Comparison of ENCODE assay signal across 1 cellular context in genomic region chr5:14744296-14745187, GRCh38.
TF ChIP-seq lines count a peak whose summit lies in the region.

No MANE protein-coding gene starts in this region.

TF ChIP-seq in HepG2, 621 proteins besides CTCF, POLR2A, EP300 and RAD21 (continued from another document and continues in another):
- TF ChIP-seq USF2 (IDR thresholded peaks at IDR 0.05; ENCODE audit: low read depth, low read length), result no peak
- no peak for TF ChIP-seq USF2 (CRISPR knock-in tag; IDR thresholded peaks at IDR 0.05; ENCODE audit: borderline replicate concordance)
- TF ChIP-seq TRAFD1 (CRISPR knock-in tag; IDR thresholded peaks at IDR 0.05; ENCODE audit: borderline replicate concordance), result no peak
- no peak for TF ChIP-seq ZNF841 (CRISPR knock-in tag; IDR thresholded peaks at IDR 0.05; ENCODE audit: borderline replicate concordance)
- no peak for TF ChIP-seq RBM22 (optimal IDR thresholded peaks at IDR 0.05; ENCODE audit: low read length)
- peak; percentile 39; the same call in 1 of the 2 replicates for TF ChIP-seq UBTF (CRISPR knock-in tag; IDR thresholded peaks at IDR 0.05)
- no peak for TF ChIP-seq FOXJ3 (CRISPR knock-in tag; IDR thresholded peaks at IDR 0.05; ENCODE audit: borderline replicate concordance)
- TF ChIP-seq ZNF317 (CRISPR knock-in tag; IDR thresholded peaks at IDR 0.05), result no peak
- TF ChIP-seq IRF9 (CRISPR knock-in tag; IDR thresholded peaks at IDR 0.05; ENCODE audit: borderline replicate concordance), result no peak
- no peak for TF ChIP-seq U2AF1 (optimal IDR thresholded peaks at IDR 0.05; ENCODE audit: low read depth, low read length)
- no peak for TF ChIP-seq LCORL (IDR thresholded peaks at IDR 0.05)
- TF ChIP-seq LCORL (CRISPR knock-in tag; IDR thresholded peaks at IDR 0.05), result peak; percentile 58; the same call in 1 of the 2 replicates
- TF ChIP-seq ZNF550 (CRISPR knock-in tag; IDR thresholded peaks at IDR 0.05; ENCODE audit: borderline replicate concordance), result no peak
- TF ChIP-seq CSRNP1 (CRISPR knock-in tag; IDR thresholded peaks at IDR 0.05), result no peak
- no peak for TF ChIP-seq ZNF652 (CRISPR knock-in tag; IDR thresholded peaks at IDR 0.05; ENCODE audit: borderline replicate concordance, low read depth)
- TF ChIP-seq KDM6A (CRISPR knock-in tag; IDR thresholded peaks at IDR 0.05; ENCODE audit: low read depth), result no peak
- no peak for TF ChIP-seq ZSCAN25 (CRISPR knock-in tag; IDR thresholded peaks at IDR 0.05)
- TF ChIP-seq ZKSCAN1 (IDR thresholded peaks at IDR 0.05; ENCODE audit: low read length), result no peak
- TF ChIP-seq SP4 (CRISPR knock-in tag; IDR thresholded peaks at IDR 0.05), result no peak
- TF ChIP-seq ZNF331 (CRISPR knock-in tag; IDR thresholded peaks at IDR 0.05), result peak; percentile 69; the same call in 1 of the 2 replicates
- TF ChIP-seq ZNF879 (CRISPR knock-in tag; IDR thresholded peaks at IDR 0.05), result no peak
- no peak for TF ChIP-seq NKX3-1 (CRISPR knock-in tag; IDR thresholded peaks at IDR 0.05)
- TF ChIP-seq ZSCAN30 (CRISPR knock-in tag; IDR thresholded peaks at IDR 0.05), result no peak
- no peak for TF ChIP-seq ZBTB20 (CRISPR knock-in tag; IDR thresholded peaks at IDR 0.05; ENCODE audit: borderline replicate concordance, low read depth)
- TF ChIP-seq ZNF138 (CRISPR knock-in tag; IDR thresholded peaks at IDR 0.05; ENCODE audit: low read depth), result no peak
- no peak for TF ChIP-seq ZNF17 (CRISPR knock-in tag; IDR thresholded peaks at IDR 0.05)
- TF ChIP-seq PAF1 (CRISPR knock-in tag; IDR thresholded peaks at IDR 0.05), result no peak
- TF ChIP-seq ZNF136 (CRISPR knock-in tag; IDR thresholded peaks at IDR 0.05; ENCODE audit: low read depth), result no peak
- no peak for TF ChIP-seq EZH2 (conservative IDR thresholded peaks at IDR 0.05; ENCODE audit: low read depth, low read length)
- TF ChIP-seq PRDM4 (CRISPR knock-in tag; IDR thresholded peaks at IDR 0.05; ENCODE audit: borderline replicate concordance), result no peak
- no peak for TF ChIP-seq DR1 (CRISPR knock-in tag; IDR thresholded peaks at IDR 0.05)
- no peak for TF ChIP-seq ZSCAN29 (CRISPR knock-in tag; conservative IDR thresholded peaks at IDR 0.05)
- no peak for TF ChIP-seq SNAPC5 (CRISPR knock-in tag; IDR thresholded peaks at IDR 0.05; ENCODE audit: borderline replicate concordance)
- TF ChIP-seq TARDBP (CRISPR knock-in tag; IDR thresholded peaks at IDR 0.05), result peak; percentile 50; the same call in 1 of the 2 replicates
- no peak for TF ChIP-seq ZFAT (CRISPR knock-in tag; conservative IDR thresholded peaks at IDR 0.05)
- no peak for TF ChIP-seq ZBTB14 (CRISPR knock-in tag; IDR thresholded peaks at IDR 0.05)
- TF ChIP-seq ZBTB34 (CRISPR knock-in tag; IDR thresholded peaks at IDR 0.05), result no peak
- TF ChIP-seq IRF1 (CRISPR knock-in tag; IDR thresholded peaks at IDR 0.05; ENCODE audit: low read depth), result no peak
- no peak for TF ChIP-seq CREM (IDR thresholded peaks at IDR 0.05)
- TF ChIP-seq CREM (CRISPR knock-in tag; IDR thresholded peaks at IDR 0.05), result no peak
- TF ChIP-seq CENPBD1 (CRISPR knock-in tag; IDR thresholded peaks at IDR 0.05; ENCODE audit: borderline replicate concordance, low read depth), result no peak
- TF ChIP-seq HIVEP1 (CRISPR knock-in tag; IDR thresholded peaks at IDR 0.05), result no peak
- TF ChIP-seq TIGD3 (CRISPR knock-in tag; IDR thresholded peaks at IDR 0.05; ENCODE audit: borderline replicate concordance), result no peak
- no peak for TF ChIP-seq WIZ (CRISPR knock-in tag; IDR thresholded peaks at IDR 0.05)
- TF ChIP-seq MBNL3 (CRISPR knock-in tag; conservative IDR thresholded peaks at IDR 0.05), result no peak
- no peak for TF ChIP-seq FOXK2 (IDR thresholded peaks at IDR 0.05)
- TF ChIP-seq SIX1 (CRISPR knock-in tag; IDR thresholded peaks at IDR 0.05; ENCODE audit: borderline replicate concordance), result no peak
- no peak for TF ChIP-seq NPAS2 (CRISPR knock-in tag; IDR thresholded peaks at IDR 0.05; ENCODE audit: borderline replicate concordance)
- TF ChIP-seq ZNF567 (CRISPR knock-in tag; IDR thresholded peaks at IDR 0.05; ENCODE audit: borderline replicate concordance), result no peak
- no peak for TF ChIP-seq ZNF7 (CRISPR knock-in tag; IDR thresholded peaks at IDR 0.05)
- TF ChIP-seq ZNF30 (CRISPR knock-in tag; IDR thresholded peaks at IDR 0.05), result no peak
